Comparison of ENCODE assay signal across 12 cellular contexts in genomic region chr2:18077211-18077610, GRCh38.
"Had no signal": no experiment of that assay in that cellular context is flagged by ENCODE, and none has a peak within 500 bp of the region (broad histone marks: within the 10 kb centered on the region; RNA-seq: fewer than 3 reads in every experiment).

No MANE protein-coding gene starts in this region.

- H3K9me3 ChIP-seq: neutrophil, tibial artery had no signal

- H3K36me3 ChIP-seq: neutrophil, tibial artery had no signal

- H3K27me3 ChIP-seq: neutrophil, tibial artery had no signal

- H3K4me3 ChIP-seq: tibial artery had no signal

- H3K27ac ChIP-seq: neutrophil, tibial artery had no signal

- DNase-seq: activated CD4-positive, alpha-beta memory T cell treated with anti-CD3 and anti-CD28 coated beads for 36 hours; activated CD8-positive, alpha-beta memory T cell treated with anti-CD3 and anti-CD28 coated beads, Interleukin-2, amount 50 U/mL, for 4 hours; cortex of kidney; effector memory CD4-positive, alpha-beta T cell; erythroblast; glutamatergic neuron; midbrain; naive thymus-derived CD4-positive, alpha-beta T cell; retina; SW 1271; tibial artery had no signal

- H3K4me1 ChIP-seq: tibial artery had no signal
